In genomic region chr20:58140787-58141396, GRCh38 we compare ENCODE assay signal across 29 cellular contexts.
DNase-seq lines count a peak whose midpoint lies in the region; ATAC-seq, FAIRE-seq and TF ChIP-seq lines count a peak whose summit lies in the region.
"Had no signal": no experiment of that assay in that cellular context is flagged by ENCODE, and none has a peak within 500 bp of the region (broad histone marks: within the 10 kb centered on the region; RNA-seq: fewer than 3 reads in every experiment).

No MANE protein-coding gene starts in this region.

- H3K4me3 ChIP-seq in RWPE2 (ENCODE audit: severe bottlenecking): no peak overlapping the region
- H3K4me3 ChIP-seq in suprapubic skin: no peak overlapping the region
- no peak overlapping the region for H3K4me3 ChIP-seq in HepG2 (replicated peaks in 1 of 3; ENCODE audit: insufficient read depth in 1 of 3, low read depth in 2 of 3, low read length in 3 of 3)
- H3K4me3 ChIP-seq in kidney (ENCODE audit: low read length in 2 of 2): no peak overlapping the region
- H3K4me3 ChIP-seq: gastroesophageal sphincter, GM23338, right lobe of liver, thyroid gland had no signal

- FAIRE-seq in HepG2 (lab: Jason Lieb, UNC) (no peak), kidney (lab: Jason Lieb, UNC) (no peak)
- FAIRE-seq: D721Med, endothelial cell of umbilical vein had no signal

- H3K4me1 ChIP-seq in RWPE2 (ENCODE audit: insufficient read depth, poor library complexity, severe bottlenecking) (peaks cover 6% of the 10 kb centered on the region), suprapubic skin (peaks cover 10% of the 10 kb centered on the region), HepG2 (ENCODE audit: insufficient read depth, low read length) (peaks cover under 1% of the 10 kb centered on the region; the same call in 1 of the 2 replicates), kidney (ENCODE audit: control insufficient read depth in 1 of 2, insufficient read depth in 1 of 2, low read depth in 1 of 2, low read length in 2 of 2) (no peaks in the 10 kb centered on the region)
- H3K4me1 ChIP-seq: right lobe of liver had no signal

- H3K9me3 ChIP-seq in RWPE2 (ENCODE audit: severe bottlenecking): no peaks in the 10 kb centered on the region
- no peaks in the 10 kb centered on the region for H3K9me3 ChIP-seq in suprapubic skin
- H3K9me3 ChIP-seq in HepG2 (ENCODE audit: low read length): no peaks in the 10 kb centered on the region
- no peaks in the 10 kb centered on the region for H3K9me3 ChIP-seq in kidney (ENCODE audit: control insufficient read depth in 1 of 2, low read length in 2 of 2)
- H3K9me3 ChIP-seq: gastroesophageal sphincter, right lobe of liver, thyroid gland had no signal

- H3K36me3 ChIP-seq in RWPE2 (ENCODE audit: low read depth) (no peaks in the 10 kb centered on the region), suprapubic skin (no peaks in the 10 kb centered on the region), HepG2 (replicated peaks in 1 of 2; ENCODE audit: control insufficient read depth in 1 of 2, insufficient read depth in 2 of 2, low read length in 2 of 2) (no peaks in the 10 kb centered on the region), kidney (ENCODE audit: control insufficient read depth in 1 of 2, insufficient read depth in 2 of 2, low read length in 2 of 2) (no peaks in the 10 kb centered on the region)
- H3K36me3 ChIP-seq: gastroesophageal sphincter, right lobe of liver, thyroid gland had no signal

- H3K9me3 Mint-ChIP-seq in activated CD4-positive, alpha-beta memory T cell treated with anti-CD3 and anti-CD28 coated beads, Interleukin-2, amount 10 ng/mL, durations not matched to agents 7 days and 5 days: no peaks in the 10 kb centered on the region
- H3K9me3 Mint-ChIP-seq in activated CD4-positive, alpha-beta memory T cell treated with anti-CD3 and anti-CD28 coated beads for 36 hours: no peaks in the 10 kb centered on the region
- H3K9me3 Mint-ChIP-seq in activated T-helper 17 cell treated with anti-CD3 and anti-CD28 coated beads, Interleukin-2, amount 50 U/mL, for 72 hours: no peaks in the 10 kb centered on the region
- H3K9me3 Mint-ChIP-seq: CD4-positive, alpha-beta T cell; GM23338; stimulated activated naive CD8-positive, alpha-beta T cell treated with anti-CD3 and anti-CD28 coated beads, Interleukin-15, amount 100 ng/mL, for 72 hours had no signal

- H4K20me1 ChIP-seq in HepG2 (ENCODE audit: insufficient read depth, low read length): no peaks in the 10 kb centered on the region

- TF ChIP-seq CTCF in RWPE2 (IDR thresholded peaks at IDR 0.05; ENCODE audit: poor library complexity, severe bottlenecking): no peak
- TF ChIP-seq CTCF in suprapubic skin (IDR thresholded peaks at IDR 0.05): no peak
- TF ChIP-seq CTCF in HepG2 (CRISPR knock-in tag; IDR thresholded peaks at IDR 0.05): no peak
- no peak for TF ChIP-seq CTCF in kidney (IDR thresholded peaks at IDR 0.05; ENCODE audit: borderline replicate concordance, extremely low read depth, insufficient read depth)

- TF ChIP-seq EP300 in suprapubic skin (IDR thresholded peaks at IDR 0.05) (no peak), HepG2 (IDR thresholded peaks at IDR 0.05; ENCODE audit: low read depth in 2 of 2, low read length in 2 of 2) (no peak), HepG2 (CRISPR knock-in tag; IDR thresholded peaks at IDR 0.05; ENCODE audit: borderline replicate concordance) (no peak)

- no peaks in the 10 kb centered on the region for H3K79me2 ChIP-seq in HepG2 (ENCODE audit: insufficient read depth, low read length)

- H3K4me3 Mint-ChIP-seq in activated CD4-positive, alpha-beta memory T cell treated with anti-CD3 and anti-CD28 coated beads, Interleukin-2, amount 10 ng/mL, durations not matched to agents 7 days and 5 days: no peak overlapping the region
- no peak overlapping the region for H3K4me3 Mint-ChIP-seq in activated CD4-positive, alpha-beta memory T cell treated with anti-CD3 and anti-CD28 coated beads for 36 hours
- no peak overlapping the region for H3K4me3 Mint-ChIP-seq in activated T-helper 17 cell treated with anti-CD3 and anti-CD28 coated beads, Interleukin-2, amount 50 U/mL, for 72 hours
- H3K4me3 Mint-ChIP-seq: activated CD8-positive, alpha-beta memory T cell treated with anti-CD3 and anti-CD28 coated beads, Interleukin-2, amount 10 ng/mL, durations not matched to agents 7 days and 5 days; brain; CD4-positive, alpha-beta T cell; GM23338; stimulated activated naive CD8-positive, alpha-beta T cell treated with anti-CD3 and anti-CD28 coated beads, Interleukin-15, amount 100 ng/mL, for 72 hours had no signal

- in situ Hi-C loops in HepG2 (cut with HindIII; ENCODE audit: extremely low pct_ligation_motif_present, low pct_unique_long_range_greater_than_20kb): no loop called here

- H3K4me1 Mint-ChIP-seq in activated CD4-positive, alpha-beta memory T cell treated with anti-CD3 and anti-CD28 coated beads, Interleukin-2, amount 10 ng/mL, durations not matched to agents 7 days and 5 days: no peaks in the 10 kb centered on the region
- no peaks in the 10 kb centered on the region for H3K4me1 Mint-ChIP-seq in activated CD4-positive, alpha-beta memory T cell treated with anti-CD3 and anti-CD28 coated beads for 36 hours (ENCODE audit: low read depth)
- no peaks in the 10 kb centered on the region for H3K4me1 Mint-ChIP-seq in activated T-helper 17 cell treated with anti-CD3 and anti-CD28 coated beads, Interleukin-2, amount 50 U/mL, for 72 hours
- H3K4me1 Mint-ChIP-seq: activated CD8-positive, alpha-beta memory T cell treated with anti-CD3 and anti-CD28 coated beads, Interleukin-2, amount 10 ng/mL, durations not matched to agents 7 days and 5 days; stimulated activated naive CD8-positive, alpha-beta T cell treated with anti-CD3 and anti-CD28 coated beads, Interleukin-15, amount 100 ng/mL, for 72 hours had no signal

- no peak overlapping the region for H3K27ac Mint-ChIP-seq in activated CD4-positive, alpha-beta memory T cell treated with anti-CD3 and anti-CD28 coated beads, Interleukin-2, amount 10 ng/mL, durations not matched to agents 7 days and 5 days
- no peak overlapping the region for H3K27ac Mint-ChIP-seq in activated CD4-positive, alpha-beta memory T cell treated with anti-CD3 and anti-CD28 coated beads for 36 hours
- H3K27ac Mint-ChIP-seq in activated T-helper 17 cell treated with anti-CD3 and anti-CD28 coated beads, Interleukin-2, amount 50 U/mL, for 72 hours: no peak overlapping the region
- H3K27ac Mint-ChIP-seq: activated CD8-positive, alpha-beta memory T cell treated with anti-CD3 and anti-CD28 coated beads, Interleukin-2, amount 10 ng/mL, durations not matched to agents 7 days and 5 days; CD4-positive, alpha-beta T cell; GM23338; stimulated activated naive CD8-positive, alpha-beta T cell treated with anti-CD3 and anti-CD28 coated beads, Interleukin-15, amount 100 ng/mL, for 72 hours had no signal

- H3K36me3 Mint-ChIP-seq in activated CD4-positive, alpha-beta memory T cell treated with anti-CD3 and anti-CD28 coated beads, Interleukin-2, amount 10 ng/mL, durations not matched to agents 7 days and 5 days (ENCODE audit: low read depth): no peaks in the 10 kb centered on the region
- no peaks in the 10 kb centered on the region for H3K36me3 Mint-ChIP-seq in activated CD4-positive, alpha-beta memory T cell treated with anti-CD3 and anti-CD28 coated beads for 36 hours
- H3K36me3 Mint-ChIP-seq in activated T-helper 17 cell treated with anti-CD3 and anti-CD28 coated beads, Interleukin-2, amount 50 U/mL, for 72 hours (ENCODE audit: low read depth): no peaks in the 10 kb centered on the region
- H3K36me3 Mint-ChIP-seq: activated CD8-positive, alpha-beta memory T cell treated with anti-CD3 and anti-CD28 coated beads, Interleukin-2, amount 10 ng/mL, durations not matched to agents 7 days and 5 days; brain had no signal

- peaks cover 3% of the 10 kb centered on the region for H3K27me3 ChIP-seq in RWPE2 (ENCODE audit: insufficient read depth, poor library complexity, severe bottlenecking)
- peaks cover 31% of the 10 kb centered on the region for H3K27me3 ChIP-seq in suprapubic skin
- H3K27me3 ChIP-seq in HepG2 (ENCODE audit: control insufficient read depth in 1 of 2, insufficient read depth in 2 of 2, low read length in 2 of 2): peaks cover 8 to 55% of the 10 kb centered on the region in 2 experiments; a peak in 3 of 5 replicates
- H3K27me3 ChIP-seq: right lobe of liver, thyroid gland had no signal

- H2AFZ ChIP-seq in HepG2 (ENCODE audit: low read length): no peak overlapping the region
- H2AFZ ChIP-seq: GM23338 had no signal

- ATAC-seq in RWPE2 (ENCODE audit: low read depth) (no peak), HepG2 (no peak)
- no peak for ATAC-seq in activated T-helper 17 cell treated with anti-CD3 and anti-CD28 coated beads, Interleukin-2, amount 50 U/mL, for 72 hours (replicated peaks)
- ATAC-seq: activated CD8-positive, alpha-beta memory T cell treated with anti-CD3 and anti-CD28 coated beads, Interleukin-2, amount 10 ng/mL, durations not matched to agents 7 days and 5 days; gastroesophageal sphincter; GM23338; left cardiac atrium; right lobe of liver; stimulated activated naive CD8-positive, alpha-beta T cell treated with anti-CD3 and anti-CD28 coated beads, Interleukin-15, amount 100 ng/mL, for 72 hours had no signal

- H3K9ac ChIP-seq in HepG2 (ENCODE audit: insufficient read depth, low read depth, low read length) (no peak overlapping the region), kidney (ENCODE audit: low read length in 2 of 2) (no peak overlapping the region)

- peak; percentile 8 for DNase-seq in activated CD4-positive, alpha-beta memory T cell treated with anti-CD3 and anti-CD28 coated beads, Interleukin-2, amount 10 ng/mL, durations not matched to agents 7 days and 5 days
- DNase-seq in activated CD4-positive, alpha-beta memory T cell treated with anti-CD3 and anti-CD28 coated beads for 36 hours: no peak
- DNase-seq in RWPE2 (ENCODE audit: low spot score) (peak; percentile 52), globus pallidus (ENCODE audit: low spot score) (peak; percentile 20), suprapubic skin (ENCODE audit: low spot score in 2 of 2) (peak in 1 of 2 donors; percentile 20), HepG2 (ENCODE audit: low spot score) (no peak), kidney (no peak)
- DNase-seq: activated CD4-positive, alpha-beta T cell treated with anti-CD3 and anti-CD28 coated beads for 48 hours; activated CD8-positive, alpha-beta memory T cell treated with anti-CD3 and anti-CD28 coated beads, Interleukin-2, amount 10 ng/mL, durations not matched to agents 7 days and 5 days; activated naive CD4-positive, alpha-beta T cell treated with anti-CD3 and anti-CD28 coated beads, Interleukin-2, amount 50 U/mL, for 16 hours; CD4-positive, alpha-beta T cell; cerebellar nuclear complex; hippocampal formation; Kasumi-1; left cardiac atrium; mammary epithelial cell; NCI-H1694 treated with DMSO at 0.1 percent for 48 hours; NCI-H446 treated with DMSO at 0.1 percent for 48 hours; SHP77; stimulated activated naive CD8-positive, alpha-beta T cell treated with anti-CD3 and anti-CD28 coated beads, Interleukin-15, amount 100 ng/mL, for 72 hours; T1000; thyroid gland had no signal

- CTCF ChIA-PET in activated CD4-positive, alpha-beta memory T cell treated with anti-CD3 and anti-CD28 coated beads, Interleukin-2, amount 10 ng/mL, durations not matched to agents 7 days and 5 days (lab: Charles Lee): no interaction called here
- CTCF ChIA-PET in activated CD4-positive, alpha-beta memory T cell treated with anti-CD3 and anti-CD28 coated beads for 36 hours (lab: Charles Lee): no interaction called here
- CTCF ChIA-PET in HepG2 (lab: Yijun Ruan, JAX; ENCODE audit: low intra/inter-chr PET ratio, low total read pairs): no interaction called here

- intact Hi-C loops in activated CD4-positive, alpha-beta memory T cell treated with anti-CD3 and anti-CD28 coated beads for 36 hours (cut with micrococcal nuclease): no loop called here
- intact Hi-C loops in HepG2 (cut with micrococcal nuclease; ENCODE audit: unreplicated experiment) (no loop called here), kidney (cut with DNase I) (no loop called here)

- POLR2A ChIA-PET in activated CD4-positive, alpha-beta memory T cell treated with anti-CD3 and anti-CD28 coated beads, Interleukin-2, amount 10 ng/mL, durations not matched to agents 7 days and 5 days (lab: Charles Lee): no interaction called here
- POLR2A ChIA-PET in activated CD4-positive, alpha-beta memory T cell treated with anti-CD3 and anti-CD28 coated beads for 36 hours (lab: Charles Lee): no interaction called here
- POLR2A ChIA-PET in HepG2 (lab: Yijun Ruan, JAX): no interaction called here

- WGBS in suprapubic skin: 47% methylated on average over 3 of the region's 3 CpGs
- WGBS in HepG2 (ENCODE audit: low lambda C conversion rate): 0% methylated on average over 3 of the region's 3 CpGs

- H3K27ac ChIP-seq in RWPE2 (ENCODE audit: poor library complexity, severe bottlenecking): no peak overlapping the region
- peak overlapping the region; percentile 68 for H3K27ac ChIP-seq in suprapubic skin
- H3K27ac ChIP-seq in HepG2 (ENCODE audit: extremely low read length, insufficient read depth, low read length): no peak overlapping the region
- H3K27ac ChIP-seq in kidney (ENCODE audit: low read depth in 2 of 2, low read length in 2 of 2): no peak overlapping the region
- H3K27ac ChIP-seq: gastroesophageal sphincter, right lobe of liver, thyroid gland had no signal

- H3K4me2 ChIP-seq in HepG2 (ENCODE audit: low read depth, low read length): no peak overlapping the region
- H3K4me2 ChIP-seq: GM23338 had no signal

- H3K27me3 Mint-ChIP-seq in activated CD4-positive, alpha-beta memory T cell treated with anti-CD3 and anti-CD28 coated beads, Interleukin-2, amount 10 ng/mL, durations not matched to agents 7 days and 5 days: peaks cover 18% of the 10 kb centered on the region
- H3K27me3 Mint-ChIP-seq in activated CD4-positive, alpha-beta memory T cell treated with anti-CD3 and anti-CD28 coated beads for 36 hours: peaks cover 15% of the 10 kb centered on the region
- H3K27me3 Mint-ChIP-seq in activated T-helper 17 cell treated with anti-CD3 and anti-CD28 coated beads, Interleukin-2, amount 50 U/mL, for 72 hours: peaks cover 30% of the 10 kb centered on the region

- no peak for TF ChIP-seq RAD21 in HepG2 (CRISPR knock-in tag; IDR thresholded peaks at IDR 0.05)

- TF ChIP-seq POLR2A in suprapubic skin (IDR thresholded peaks at IDR 0.05) (no peak), HepG2 (IDR thresholded peaks at IDR 0.05; ENCODE audit: insufficient read depth in 1 of 2, low read depth in 2 of 2, low read length in 2 of 2) (no peak)

- no TSS peak for BruUV-seq in HepG2 (replicated peaks; lab: Mats Ljungman, UMichigan)

Comparison
In these comparisons a context has a peak if more than half of its experiments do, and no peak if none do; other contexts are left out.
1. DNase-seq: peak in activated CD4-positive, alpha-beta memory T cell treated with anti-CD3 and anti-CD28 coated beads, Interleukin-2, amount 10 ng/mL, durations not matched to agents 7 days and 5 days (single experiment), RWPE2 (single experiment) and globus pallidus (single experiment); none in activated CD4-positive, alpha-beta memory T cell treated with anti-CD3 and anti-CD28 coated beads for 36 hours (single experiment), HepG2 (single experiment) and kidney (single experiment).